16 cellular contexts compared by ENCODE assay signal in the genomic region with DNA sequence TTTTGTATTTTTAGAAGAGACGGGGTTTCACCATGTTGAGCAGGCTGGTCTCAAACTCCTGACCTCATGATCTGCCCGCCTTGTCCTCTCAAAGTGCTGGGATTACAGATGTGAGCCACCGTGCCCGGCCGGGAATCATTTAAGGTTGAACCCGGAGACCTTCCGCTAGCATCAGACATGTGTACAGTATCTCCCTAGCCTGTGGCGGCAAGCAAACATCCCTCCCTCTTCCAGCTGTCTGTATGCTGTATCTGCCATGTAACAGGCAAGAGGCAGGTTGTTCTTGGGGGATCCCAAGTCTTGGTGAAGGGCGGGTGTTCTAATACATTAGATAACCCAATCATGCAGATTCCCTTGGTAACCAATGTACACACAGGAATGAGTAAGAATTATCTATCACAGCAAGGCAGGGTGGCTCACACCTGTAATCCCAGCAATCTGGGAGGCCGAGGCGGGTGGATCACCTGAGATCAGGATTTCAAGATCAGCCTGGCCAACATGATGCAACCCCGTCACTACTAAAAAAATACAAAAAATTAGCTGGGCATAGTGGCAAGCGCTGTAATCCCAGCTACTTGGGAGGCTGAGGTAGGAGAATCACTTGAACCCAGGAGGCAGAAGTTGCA. TPM values are rescaled to one million over a fixed set of nuclear protein-coding genes. Genes with fewer than 3 reads are reported as not detected.
DNase-seq lines count a peak whose midpoint lies in the region; ATAC-seq, FAIRE-seq and TF ChIP-seq lines count a peak whose summit lies in the region.
"Had no signal": no experiment of that assay in that cellular context is flagged by ENCODE, and none has a peak within 500 bp of the region (broad histone marks: within the 10 kb centered on the region; RNA-seq: fewer than 3 reads in every experiment).

No MANE protein-coding gene starts in this region.

- TF ChIP-seq CTCF in K562 (IDR thresholded peaks at IDR 0.05 in 2 of 3, conservative IDR thresholded peaks at IDR 0.05 in 1 of 3; ENCODE audit: insufficient read depth in 2 of 3, low read depth in 1 of 3, low read length in 3 of 3) (no peak), heart left ventricle (IDR thresholded peaks at IDR 0.05) (no peak)

- POLR2A ChIA-PET in activated CD4-positive, alpha-beta T cell treated with anti-CD3 and anti-CD28 coated beads for 36 hours (lab: Charles Lee): no interaction called here
- POLR2A ChIA-PET in K562 (lab: Yijun Ruan, JAX): no interaction called here

- H3K4me2 ChIP-seq in BLaER1: peak overlapping the region; percentile 42; the same call in 1 of the 2 replicates
- no peak overlapping the region for H3K4me2 ChIP-seq in K562 (ENCODE audit: insufficient read depth, low read length)
- H3K4me2 ChIP-seq: A549, GM23338 had no signal

- no peak for FAIRE-seq in K562 (lab: Jason Lieb, UNC)
- FAIRE-seq: A549, GM12878, GM19239, H54 had no signal

- H3K9ac ChIP-seq in BLaER1: no peak overlapping the region
- no peak overlapping the region for H3K9ac ChIP-seq in K562 (ENCODE audit: insufficient read depth in 1 of 2, low read depth in 2 of 2, low read length in 2 of 2)

- H3K4me1 Mint-ChIP-seq in activated CD4-positive, alpha-beta T cell treated with anti-CD3 and anti-CD28 coated beads for 36 hours: peaks cover 3% of the 10 kb centered on the region

- no peak overlapping the region for H2AFZ ChIP-seq in K562 (ENCODE audit: low read depth, low read length)
- H2AFZ ChIP-seq: GM23338 had no signal

- ATAC-seq in activated CD4-positive, alpha-beta T cell treated with anti-CD3 and anti-CD28 coated beads for 36 hours: no peak
- ATAC-seq in K562 (no peak), heart left ventricle (no peak)
- ATAC-seq: CD8-positive, alpha-beta T cell; GM12878 had no signal

- H3K27ac ChIP-seq in BLaER1 (no peak overlapping the region), K562 (ENCODE audit: extremely low read depth, low read depth, low read length) (no peak overlapping the region), heart left ventricle (no peak overlapping the region)
- H3K27ac ChIP-seq: 22Rv1, A549 had no signal

- no peaks in the 10 kb centered on the region for H3K27me3 Mint-ChIP-seq in activated CD4-positive, alpha-beta T cell treated with anti-CD3 and anti-CD28 coated beads for 36 hours

- TF ChIP-seq RAD21 in K562 (CRISPR knock-in tag; conservative IDR thresholded peaks at IDR 0.05 in 1 of 2, IDR thresholded peaks at IDR 0.05 in 1 of 2): no peak

- no peaks in the 10 kb centered on the region for H3K36me3 Mint-ChIP-seq in activated CD4-positive, alpha-beta T cell treated with anti-CD3 and anti-CD28 coated beads for 36 hours (ENCODE audit: low read depth)
- H3K36me3 Mint-ChIP-seq: CD8-positive, alpha-beta T cell had no signal

- no peak for TF ChIP-seq EP300 in K562 (IDR thresholded peaks at IDR 0.05; ENCODE audit: low read length)

- H3K27ac Mint-ChIP-seq in activated CD4-positive, alpha-beta T cell treated with anti-CD3 and anti-CD28 coated beads for 36 hours: peak overlapping the region; percentile 55
- H3K27ac Mint-ChIP-seq: CD8-positive, alpha-beta T cell; GM23338 had no signal

- CTCF ChIA-PET in activated CD4-positive, alpha-beta T cell treated with anti-CD3 and anti-CD28 coated beads for 36 hours (lab: Charles Lee): interaction anchor here (0.6 to 6.2 kb wide), 4 partner anchors 9 to 21 kb away, joined by 3 to 41 read pairs (median 3); no protein-coding TSS in a partner anchor
- CTCF ChIA-PET in K562 (lab: Yijun Ruan, JAX; ENCODE audit: low intra/inter-chr PET ratio): no interaction called here

- in situ Hi-C loops in K562 (cut with MboI): no loop called here

- no TSS peak for BruUV-seq in K562 (replicated peaks; lab: Mats Ljungman, UMichigan)

- intact Hi-C loops in activated CD4-positive, alpha-beta T cell treated with anti-CD3 and anti-CD28 coated beads for 36 hours (cut with DNase I, micrococcal nuclease): no loop called here
- intact Hi-C loops in K562 (cut with micrococcal nuclease): no loop called here
- intact Hi-C loops in posterior vena cava (cut with DNase I): no loop called here
- intact Hi-C loops in heart left ventricle (cut with DNase I): no loop called here

- no peaks in the 10 kb centered on the region for H3K9me3 ChIP-seq in BLaER1
- no peaks in the 10 kb centered on the region for H3K9me3 ChIP-seq in K562 (replicated peaks; ENCODE audit: control insufficient read depth, insufficient read depth, low read depth, low read length)
- no peaks in the 10 kb centered on the region for H3K9me3 ChIP-seq in heart left ventricle
- H3K9me3 ChIP-seq: A549 had no signal

- TF ChIP-seq POLR2A in K562 (conservative IDR thresholded peaks at IDR 0.05): no peak
- TF ChIP-seq POLR2A in heart left ventricle (IDR thresholded peaks at IDR 0.05): no peak

- H3K4me3 ChIP-seq in BLaER1: no peak overlapping the region
- no peak overlapping the region for H3K4me3 ChIP-seq in K562
- no peak overlapping the region for H3K4me3 ChIP-seq in heart left ventricle
- H3K4me3 ChIP-seq: A549, GM12878, GM23338 had no signal

- DNase-seq in activated CD4-positive, alpha-beta T cell treated with anti-CD3 and anti-CD28 coated beads for 36 hours: no peak
- no peak for DNase-seq in activated CD4-positive, alpha-beta T cell treated with anti-CD3 and anti-CD28 coated beads for 1 hour
- no peak for DNase-seq in K562 (ENCODE audit: extremely low read depth in 1 of 4, low spot score in 3 of 4)
- DNase-seq in posterior vena cava (ENCODE audit: low spot score): peak; percentile 20
- DNase-seq in heart left ventricle: no peak
- no peak for DNase-seq in foreskin melanocyte
- DNase-seq: AML-193; CD8-positive, alpha-beta T cell; DND-41 had no signal

- H3K79me2 ChIP-seq in K562 (ENCODE audit: control insufficient read depth, insufficient read depth, low read length): no peaks in the 10 kb centered on the region

- H3K9me3 Mint-ChIP-seq in activated CD4-positive, alpha-beta T cell treated with anti-CD3 and anti-CD28 coated beads for 36 hours (ENCODE audit: low read depth): no peaks in the 10 kb centered on the region
- H3K9me3 Mint-ChIP-seq: CD8-positive, alpha-beta T cell; GM23338 had no signal

- no peaks in the 10 kb centered on the region for H3K36me3 ChIP-seq in BLaER1
- H3K36me3 ChIP-seq in K562 (ENCODE audit: control insufficient read depth, insufficient read depth, low read length): no peaks in the 10 kb centered on the region
- no peaks in the 10 kb centered on the region for H3K36me3 ChIP-seq in heart left ventricle

- H3K27me3 ChIP-seq in BLaER1: no peaks in the 10 kb centered on the region
- no peaks in the 10 kb centered on the region for H3K27me3 ChIP-seq in K562 (ENCODE audit: control insufficient read depth in 2 of 2, insufficient read depth in 2 of 2, low read length in 2 of 2)
- no peaks in the 10 kb centered on the region for H3K27me3 ChIP-seq in heart left ventricle

- no peak overlapping the region for H3K4me3 Mint-ChIP-seq in activated CD4-positive, alpha-beta T cell treated with anti-CD3 and anti-CD28 coated beads for 36 hours
- H3K4me3 Mint-ChIP-seq: CD8-positive, alpha-beta T cell; GM23338 had no signal

- peaks cover 37% of the 10 kb centered on the region for H3K4me1 ChIP-seq in BLaER1
- no peaks in the 10 kb centered on the region; a peak in 2 of 5 replicates for H3K4me1 ChIP-seq in K562 (replicated peaks in 1 of 2; ENCODE audit: control insufficient read depth in 2 of 2, insufficient read depth in 2 of 2, low read length in 2 of 2)
- no peaks in the 10 kb centered on the region for H3K4me1 ChIP-seq in heart left ventricle
- H3K4me1 ChIP-seq: A549 had no signal

- H3K9me1 ChIP-seq in K562 (ENCODE audit: control insufficient read depth, insufficient read depth, low read length): no peaks in the 10 kb centered on the region

- WGBS in K562 (ENCODE audit: insufficient coverage, low coverage, missing lambda C conversion rate): 87% methylated on average over 12 of the region's 13 CpGs
- WGBS in heart left ventricle, 4 donors: 92 to 97% (median 95%) methylated on average over 12 to 13 of the region's 13 CpGs

- no peaks in the 10 kb centered on the region for H4K20me1 ChIP-seq in BLaER1
- H4K20me1 ChIP-seq in K562 (replicated peaks; ENCODE audit: control insufficient read depth, insufficient read depth, low read length): no peaks in the 10 kb centered on the region

TF ChIP-seq in K562, 482 proteins besides CTCF, POLR2A, EP300 and RAD21 (continues in another document):
- TF ChIP-seq HEY1 (CRISPR knock-in tag; IDR thresholded peaks at IDR 0.05; ENCODE audit: borderline replicate concordance): no peak

RNA-seq across cellular contexts. Expression of a gene that starts 58.1 kb away (rescaled TPM):
- 1 to 10 TPM; 6.9 to 7.7 TPM for total RNA-seq in activated CD4-positive, alpha-beta T cell treated with anti-CD3 and anti-CD28 coated beads for 36 hours
- 27.6 and 35.3 TPM in 2 replicates for total RNA-seq in K562 (2011; cell fraction: chromatin; rRNA removed; ENCODE audit: low replicate concordance)
- total RNA-seq in K562 (2011; cell fraction: nucleolus; rRNA removed): 13.7 and 15.8 TPM in 2 replicates
- total RNA-seq in K562 (2011; cell fraction: nucleoplasm; rRNA removed): 26.1 and 42.0 TPM in 2 replicates
- total RNA-seq in K562 (2014; rRNA removed) (17.5 and 19.1 TPM in 2 replicates), K562 (2014; rRNA removed; fragmentation: Illumina TruSeq; extraction: Trizol) (13.4 and 14.3 TPM in 2 replicates), K562 (2015; rRNA removed; fragmentation: Illumina TruSeq; extraction: Trizol) (13.6 and 13.9 TPM in 2 replicates), K562 (2021) (19.5 and 20.8 TPM in 2 replicates), posterior vena cava (100 to 1,000 TPM; 114 to 124 TPM), heart left ventricle (100 to 1,000 TPM in 1 of 9 donors, 10 to 100 TPM in 8; 71.0 to 102 (median 84.8) TPM)
- polyA plus RNA-seq in K562 (2011; rRNA removed) (24.8 and 26.2 TPM in 2 replicates), K562 (2014; fragmentation: Illumina TruSeq; extraction: Trizol) (18.3 and 19.9 TPM in 2 replicates), K562 (2014; fragmentation: Nextera tagmentation; extraction: Ambion mirVana) (1 to 10 TPM; 5.8 to 8.0 TPM), K562 (2014; rRNA removed) (13.9 and 14.2 TPM in 2 replicates), heart left ventricle (10 to 100 TPM; 31.0 to 41.0 TPM)
- 28.2 and 34.2 TPM in 2 replicates for polyA plus RNA-seq in K562 (2011; cell fraction: cytosol; rRNA removed)
- polyA plus RNA-seq in K562 (2011; cell fraction: nucleus; rRNA removed): 38.7 and 42.9 TPM in 2 replicates
- polyA plus RNA-seq in K562 (2012): 15.4 and 16.5 TPM in 2 replicates
- polyA minus RNA-seq in K562 (2011; rRNA and poly(A)+ RNA removed): 41.5 and 46.9 TPM in 2 replicates
- 8.9 and 17.0 TPM in 2 replicates for polyA minus RNA-seq in K562 (2011; cell fraction: cytosol; rRNA and poly(A)+ RNA removed)
- polyA minus RNA-seq in K562 (2011; cell fraction: nucleus; rRNA and poly(A)+ RNA removed): 24.9 and 34.4 TPM in 2 replicates
